10 cellular contexts compared by ENCODE assay signal in the genomic region with DNA sequence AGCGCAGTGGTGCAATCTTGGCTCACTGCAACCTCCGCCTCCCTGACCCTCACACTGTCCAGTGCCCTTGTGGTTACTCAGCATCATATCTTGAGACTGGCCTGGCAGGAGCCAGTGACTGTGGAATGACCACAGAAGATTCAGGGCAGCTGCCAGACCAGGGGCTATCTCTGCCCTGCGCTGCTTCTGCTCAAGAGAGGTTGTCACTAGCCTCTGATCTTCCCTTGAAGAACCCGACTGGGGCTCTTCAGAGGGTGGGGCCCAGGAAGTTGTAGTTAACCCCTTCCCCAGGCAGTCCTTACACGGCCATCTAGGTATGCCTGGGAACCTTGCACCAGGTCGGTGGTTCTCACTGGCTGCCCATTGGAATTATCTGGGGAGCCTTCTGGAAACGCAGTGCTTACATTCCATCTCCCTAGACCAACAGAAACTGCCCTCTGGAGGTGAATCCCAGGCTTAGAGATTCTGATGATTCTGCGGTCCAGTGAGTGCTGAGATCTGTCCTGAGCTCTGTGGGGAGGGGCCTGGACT. TPM values are rescaled to one million over a fixed set of nuclear protein-coding genes. Genes with fewer than 3 reads are reported as not detected.
DNase-seq lines count a peak whose midpoint lies in the region; ATAC-seq and TF ChIP-seq lines count a peak whose summit lies in the region.
"Had no signal": no experiment of that assay in that cellular context is flagged by ENCODE, and none has a peak within 500 bp of the region (broad histone marks: within the 10 kb centered on the region; RNA-seq: fewer than 3 reads in every experiment).

No MANE protein-coding gene starts in this region.

- no peak for TF ChIP-seq POLR2A in gastrocnemius medialis (IDR thresholded peaks at IDR 0.05)
- TF ChIP-seq POLR2A in testis (IDR thresholded peaks at IDR 0.05), result no peak

- H3K4me1 ChIP-seq in GM23338 (ENCODE audit: insufficient read depth) (no peaks in the 10 kb centered on the region), gastrocnemius medialis (peaks cover 10 to 11% of the 10 kb centered on the region in 2 donors), testis (peaks cover 11% of the 10 kb centered on the region)

- H3K9me3 ChIP-seq in gastrocnemius medialis, result no peaks in the 10 kb centered on the region
- no peaks in the 10 kb centered on the region for H3K9me3 ChIP-seq in testis

- H3K27me3 ChIP-seq in GM23338 (ENCODE audit: insufficient read depth) (no peaks in the 10 kb centered on the region), layer of hippocampus (ENCODE audit: control insufficient read depth, insufficient read depth, low read length) (no peaks in the 10 kb centered on the region), gastrocnemius medialis (no peaks in the 10 kb centered on the region), testis (no peaks in the 10 kb centered on the region)

- TF ChIP-seq CTCF in GM23338 (conservative IDR thresholded peaks at IDR 0.05; ENCODE audit: low read depth in 2 of 2) (peak in 1 of 2 experiments; percentile 51; a peak in 2 of 4 replicates), chondrocyte (IDR thresholded peaks at IDR 0.05) (peak; percentile 61), gastrocnemius medialis (IDR thresholded peaks at IDR 0.05 in 4 of 5, conservative IDR thresholded peaks at IDR 0.05 in 1 of 5) (no peak), testis (IDR thresholded peaks at IDR 0.05) (no peak)

- H3K27me3 Mint-ChIP-seq in GM23338 (ENCODE audit: insufficient read depth, low read depth, poor library complexity) (peaks cover 18% of the 10 kb centered on the region), chondrocyte (ENCODE audit: low read depth) (no peaks in the 10 kb centered on the region)
- no peaks in the 10 kb centered on the region for H3K27me3 Mint-ChIP-seq in activated naive CD8-positive, alpha-beta T cell treated with anti-CD3 and anti-CD28 coated beads, Interleukin-2, amount 50 U/mL, for 24 hours
- peaks cover 32% of the 10 kb centered on the region for H3K27me3 Mint-ChIP-seq in stimulated activated memory B cell treated with anti-CD40 and anti-IgM and Interleukin-4, amounts not matched to agents 10 μg/mL and 1 μg/mL and 100 μg/mL, for 72 hours

- H2AFZ ChIP-seq in GM23338, result no peak overlapping the region

- no peaks in the 10 kb centered on the region for H3F3A ChIP-seq in GM23338 (replicated peaks; ENCODE audit: low read depth)

- 59 to 68% methylated on average over 6 to 8 of the region's 8 CpGs for WGBS in testis, 2 donors

- intact Hi-C loops in gastrocnemius medialis (cut with DNase I; ENCODE audit: low total_unique reads) (loop anchor here (5.0 kb wide), 1 partner anchor 73 kb away; no protein-coding TSS in a partner anchor), testis (cut with DNase I; ENCODE audit: low total_unique reads) (no loop called here)

- no peak overlapping the region for H3K27ac Mint-ChIP-seq in GM23338
- H3K27ac Mint-ChIP-seq in chondrocyte (ENCODE audit: unreplicated experiment), result peak overlapping the region; percentile 76
- no peak overlapping the region for H3K27ac Mint-ChIP-seq in activated naive CD8-positive, alpha-beta T cell treated with anti-CD3 and anti-CD28 coated beads, Interleukin-2, amount 50 U/mL, for 24 hours
- no peak overlapping the region for H3K27ac Mint-ChIP-seq in stimulated activated memory B cell treated with anti-CD40 and anti-IgM and Interleukin-4, amounts not matched to agents 10 μg/mL and 1 μg/mL and 100 μg/mL, for 72 hours

- H3K4me1 Mint-ChIP-seq in GM23338 (peaks cover 12% of the 10 kb centered on the region; the same call in 2 of the 3 replicates), chondrocyte (ENCODE audit: low read depth) (peaks cover 28% of the 10 kb centered on the region)
- no peaks in the 10 kb centered on the region for H3K4me1 Mint-ChIP-seq in activated naive CD8-positive, alpha-beta T cell treated with anti-CD3 and anti-CD28 coated beads, Interleukin-2, amount 50 U/mL, for 24 hours
- no peaks in the 10 kb centered on the region for H3K4me1 Mint-ChIP-seq in stimulated activated memory B cell treated with anti-CD40 and anti-IgM and Interleukin-4, amounts not matched to agents 10 μg/mL and 1 μg/mL and 100 μg/mL, for 72 hours

- ATAC-seq in GM23338 (peak; percentile 51), gastrocnemius medialis (peak; percentile 20 to 71)
- ATAC-seq in activated naive CD8-positive, alpha-beta T cell treated with anti-CD3 and anti-CD28 coated beads, Interleukin-2, amount 50 U/mL, for 24 hours, result no peak
- no peak for ATAC-seq in stimulated activated memory B cell treated with anti-CD40 and anti-IgM and Interleukin-4, amounts not matched to agents 10 μg/mL and 1 μg/mL and 100 μg/mL, for 72 hours

- in situ Hi-C loops in gastrocnemius medialis (cut with MboI; ENCODE audit: low sequenced_read_pairs in 4 of 4), result no loop called here

- H3K4me3 ChIP-seq in GM23338 (no peak overlapping the region), gastrocnemius medialis (no peak overlapping the region), testis (no peak overlapping the region)

- H3K36me3 ChIP-seq in GM23338 (ENCODE audit: insufficient read depth), result peaks cover 15% of the 10 kb centered on the region
- peaks cover 0 to 11% of the 10 kb centered on the region in 2 donors for H3K36me3 ChIP-seq in gastrocnemius medialis
- H3K36me3 ChIP-seq in testis (ENCODE audit: low read depth, missing control alignments), result no peaks in the 10 kb centered on the region

- peak; percentile 52 for DNase-seq in GM23338 (ENCODE audit: low spot score)
- DNase-seq in chondrocyte (ENCODE audit: low spot score), result no peak
- DNase-seq in gastrocnemius medialis, result peak in 1 of 2 donors; percentile 46
- DNase-seq in activated naive CD8-positive, alpha-beta T cell treated with anti-CD3 and anti-CD28 coated beads, Interleukin-2, amount 50 U/mL, for 24 hours, result no peak
- no peak for DNase-seq in effector CD8-positive, alpha-beta T cell (lab: John Stamatoyannopoulos, UW)
- no peak for DNase-seq in testis
- DNase-seq: activated T-cell treated with anti-CD3 and anti-CD28 coated beads, Interleukin-2, amount 50 U/mL, for 48 hours; NCI-H2081 had no signal

- no peaks in the 10 kb centered on the region for H3K9me2 ChIP-seq in GM23338 (ENCODE audit: insufficient read depth)

- H3K4me3 Mint-ChIP-seq in GM23338 (no peak overlapping the region; the same call in 2 of the 3 replicates), chondrocyte (ENCODE audit: unreplicated experiment) (no peak overlapping the region)
- no peak overlapping the region for H3K4me3 Mint-ChIP-seq in activated naive CD8-positive, alpha-beta T cell treated with anti-CD3 and anti-CD28 coated beads, Interleukin-2, amount 50 U/mL, for 24 hours
- H3K4me3 Mint-ChIP-seq in stimulated activated memory B cell treated with anti-CD40 and anti-IgM and Interleukin-4, amounts not matched to agents 10 μg/mL and 1 μg/mL and 100 μg/mL, for 72 hours, result no peak overlapping the region

- H3K9me3 Mint-ChIP-seq in GM23338, result no peaks in the 10 kb centered on the region
- H3K9me3 Mint-ChIP-seq in chondrocyte (ENCODE audit: low read depth), result no peaks in the 10 kb centered on the region
- no peaks in the 10 kb centered on the region for H3K9me3 Mint-ChIP-seq in activated naive CD8-positive, alpha-beta T cell treated with anti-CD3 and anti-CD28 coated beads, Interleukin-2, amount 50 U/mL, for 24 hours
- no peaks in the 10 kb centered on the region for H3K9me3 Mint-ChIP-seq in stimulated activated memory B cell treated with anti-CD40 and anti-IgM and Interleukin-4, amounts not matched to agents 10 μg/mL and 1 μg/mL and 100 μg/mL, for 72 hours

- no peak overlapping the region for H3K27ac ChIP-seq in GM23338 (ENCODE audit: low read depth)
- peak overlapping the region; percentile 79 for H3K27ac ChIP-seq in layer of hippocampus (ENCODE audit: low read depth, low read length)
- H3K27ac ChIP-seq in gastrocnemius medialis, result peak overlapping the region in 3 of 4 donors; percentile 12 to 52 (median 40)
- peak overlapping the region in 1 of 2 donors; percentile 30 for H3K27ac ChIP-seq in testis

- peaks cover 75% of the 10 kb centered on the region for H3K36me3 Mint-ChIP-seq in GM23338 (ENCODE audit: low read depth)
- H3K36me3 Mint-ChIP-seq in chondrocyte (ENCODE audit: low read depth), result peaks cover 47% of the 10 kb centered on the region
- peaks cover 3% of the 10 kb centered on the region for H3K36me3 Mint-ChIP-seq in activated naive CD8-positive, alpha-beta T cell treated with anti-CD3 and anti-CD28 coated beads, Interleukin-2, amount 50 U/mL, for 24 hours (ENCODE audit: low read depth)
- no peaks in the 10 kb centered on the region for H3K36me3 Mint-ChIP-seq in stimulated activated memory B cell treated with anti-CD40 and anti-IgM and Interleukin-4, amounts not matched to agents 10 μg/mL and 1 μg/mL and 100 μg/mL, for 72 hours

- 0 out of 2 replicates have a peak, but pooled peaks cover 3% of the 10 kb centered on the region for H4K20me1 ChIP-seq in GM23338 (replicated peaks; ENCODE audit: insufficient read depth)

- H3K79me2 ChIP-seq in GM23338 (replicated peaks; ENCODE audit: insufficient read depth), result no peaks in the 10 kb centered on the region

- no peak overlapping the region for H3K4me2 ChIP-seq in GM23338

RNA-seq across cellular contexts. Expression of a gene that starts 41.4 kb away (rescaled TPM):
- total RNA-seq in GM23338 (2014; rRNA removed; shearing (Covaris generic)), result 83.1 and 83.9 TPM in 2 replicates
- 23.0 and 30.8 TPM in 2 replicates for polyA plus RNA-seq in GM23338 (2016; fragmentation: Nextera tagmentation; extraction: Ambion mirVana)
- total RNA-seq in chondrocyte, result 46.3 to 133 TPM (median 131 TPM) in 3 replicates
- total RNA-seq in gastrocnemius medialis, result 10 to 100 TPM in 3 of 4 donors, 1 to 10 TPM in 1; 8.8 to 18.8 (median 14.5) TPM
- total RNA-seq in testis, result 10 to 100 TPM; 20.1 to 20.6 TPM
- 21.6 TPM for polyA plus RNA-seq in testis (ENCODE audit: insufficient read depth, low read depth, low replicate concordance)

Comparison
In these comparisons a context has a peak if more than half of its experiments do, and no peak if none do; other contexts are left out.
1. ATAC-seq: peak in GM23338 (single experiment) and gastrocnemius medialis (2 of 2); none in activated naive CD8-positive, alpha-beta T cell treated with anti-CD3 and anti-CD28 coated beads, Interleukin-2, amount 50 U/mL, for 24 hours (single experiment) and stimulated activated memory B cell treated with anti-CD40 and anti-IgM and Interleukin-4, amounts not matched to agents 10 μg/mL and 1 μg/mL and 100 μg/mL, for 72 hours (single experiment).